8 cellular contexts compared by ENCODE assay signal in genomic region chr19:55368701-55369563, GRCh38. TPM values are rescaled to one million over a fixed set of nuclear protein-coding genes. Genes with fewer than 3 reads are reported as not detected.
DNase-seq lines count a peak whose midpoint lies in the region; ATAC-seq and TF ChIP-seq lines count a peak whose summit lies in the region.

No MANE protein-coding gene starts in this region.

- 20% methylated on average over 47 of the region's 54 CpGs for WGBS in mesenchymal stem cell

- peak overlapping the region in 1 of 2 experiments; percentile 54 for H3K18ac ChIP-seq in mesenchymal stem cell (ENCODE audit: low read depth in 1 of 2, low read length in 2 of 2)

- H3K79me1 ChIP-seq in mesenchymal stem cell (replicated peaks; ENCODE audit: low read length, poor library complexity, severe bottlenecking), result peaks cover 6% of the 10 kb centered on the region

- H3K9ac ChIP-seq in BLaER1, result no peak overlapping the region; the same call in 1 of the 2 replicates
- peak overlapping the region; percentile 66 for H3K9ac ChIP-seq in mesenchymal stem cell (ENCODE audit: low read length)

- intact Hi-C loops in MCF 10A (cut with micrococcal nuclease), result no loop called here

- H3K4ac ChIP-seq in mesenchymal stem cell (ENCODE audit: low read depth in 1 of 2, low read length in 2 of 2), result peak overlapping the region in 1 of 2 experiments; percentile 32

- H2BK120ac ChIP-seq in mesenchymal stem cell (ENCODE audit: low read depth, low read length), result peak overlapping the region; percentile 27

- peaks cover 20% of the 10 kb centered on the region for H3K4me1 Mint-ChIP-seq in MCF 10A (ENCODE audit: insufficient read depth, unreplicated experiment)

- peaks cover 24% of the 10 kb centered on the region for H3K27me3 Mint-ChIP-seq in MCF 10A (ENCODE audit: insufficient read depth, unreplicated experiment)

- H3K14ac ChIP-seq in mesenchymal stem cell (ENCODE audit: low read length in 2 of 2), result peak overlapping the region in 1 of 2 experiments; percentile 38

- peak overlapping the region; percentile 41 for H3K4me3 Mint-ChIP-seq in MCF 10A (ENCODE audit: unreplicated experiment)

- H3K4me3 ChIP-seq in BLaER1 (peak overlapping the region; percentile 61), mesenchymal stem cell (ENCODE audit: insufficient read depth in 1 of 2, low read depth in 1 of 2, low read length in 2 of 2) (peak overlapping the region; percentile 62 to 84)

- no peaks in the 10 kb centered on the region for H3K9me3 Mint-ChIP-seq in MCF 10A (ENCODE audit: unreplicated experiment)

- H3K23ac ChIP-seq in mesenchymal stem cell (ENCODE audit: low read length in 2 of 2), result peak overlapping the region in 1 of 2 experiments; percentile 40

- no peaks in the 10 kb centered on the region for H3K36me3 ChIP-seq in BLaER1
- peaks cover 0 to 37% of the 10 kb centered on the region in 2 experiments for H3K36me3 ChIP-seq in mesenchymal stem cell (ENCODE audit: control insufficient read depth in 1 of 2, insufficient read depth in 2 of 2, low read depth in 1 of 2, low read length in 2 of 2)

- BruUV-seq in MCF 10A (replicated peaks; lab: Mats Ljungman, UMichigan), result no TSS peak

- H2BK15ac ChIP-seq in mesenchymal stem cell (ENCODE audit: low read depth, poor library complexity, severe bottlenecking), result peak overlapping the region; percentile 90

- H2AFZ ChIP-seq in mesenchymal stem cell (ENCODE audit: low read depth, low read length), result no peak overlapping the region

- CTCF ChIA-PET in MCF 10A (lab: Yijun Ruan, JAX), result interaction anchor here (0.5 to 1.3 kb wide), 9 partner anchors 12 to 325 kb away, joined by 3 to 5 read pairs (median 3); no protein-coding TSS in a partner anchor

- H3K27ac ChIP-seq in BLaER1, result no peak overlapping the region
- peak overlapping the region; percentile 61 for H3K27ac ChIP-seq in mesenchymal stem cell (ENCODE audit: low read length, poor library complexity, severe bottlenecking)

- peaks cover 24% of the 10 kb centered on the region for H3K4me1 ChIP-seq in BLaER1
- peaks cover 50% of the 10 kb centered on the region for H3K4me1 ChIP-seq in mesenchymal stem cell (ENCODE audit: control insufficient read depth, insufficient read depth, low read depth, low read length)

- DNase-seq in HT1080 (ENCODE audit: low read depth) (peak; percentile 46), MCF 10A (ENCODE audit: unreplicated experiment) (peak; percentile 46), mesenchymal stem cell (peak; percentile 57), NCI-H510A treated with DMSO at 0.1 percent for 48 hours (lab: John Stamatoyannopoulos, UW) (no peak), NCI-H345 treated with DMSO at 0.1 percent for 48 hours (lab: John Stamatoyannopoulos, UW; ENCODE audit: unreplicated experiment) (no peak), GM19240 (ENCODE audit: insufficient read length, low spot score) (no peak)

- no peak for ATAC-seq in GM21528 (IDR thresholded peaks at IDR 0.05; ENCODE audit: low FRiP score, unreplicated experiment)

- H4K91ac ChIP-seq in mesenchymal stem cell (ENCODE audit: low read length), result peak overlapping the region; percentile 82

- H3K4me2 ChIP-seq in BLaER1, result peak overlapping the region; percentile 80
- H3K4me2 ChIP-seq in mesenchymal stem cell (ENCODE audit: low read length, poor library complexity, severe bottlenecking), result peak overlapping the region; percentile 71

- peak overlapping the region; percentile 1 for H4K8ac ChIP-seq in mesenchymal stem cell (ENCODE audit: low read length)

- peaks cover 10% of the 10 kb centered on the region for H3K36me3 Mint-ChIP-seq in MCF 10A (ENCODE audit: insufficient read depth, unreplicated experiment)

- H3K27ac Mint-ChIP-seq in MCF 10A (ENCODE audit: low read depth, unreplicated experiment), result no peak overlapping the region

- H2BK5ac ChIP-seq in mesenchymal stem cell (ENCODE audit: low read depth, low read length, poor library complexity, severe bottlenecking), result no peak overlapping the region

- H3K9me3 ChIP-seq in BLaER1, result no peaks in the 10 kb centered on the region
- no peaks in the 10 kb centered on the region for H3K9me3 ChIP-seq in mesenchymal stem cell (ENCODE audit: control insufficient read depth, low read length)

- POLR2A ChIA-PET in MCF 10A (lab: Yijun Ruan, JAX), result interaction anchor here (0.7 to 2.5 kb wide), 4 partner anchors 15 to 30 kb away, joined by 3 to 10 read pairs (median 4); partner anchors contain the start of genes KMT5C and TMEM238

- no peak for TF ChIP-seq CTCF in MCF 10A (IDR thresholded peaks at IDR 0.05; ENCODE audit: unreplicated experiment)

- peak overlapping the region; percentile 21 to 45 for H2BK12ac ChIP-seq in mesenchymal stem cell (ENCODE audit: low read length in 2 of 2)

- peak overlapping the region; percentile 4 for H2AK5ac ChIP-seq in mesenchymal stem cell (ENCODE audit: low read length, severe bottlenecking)

- peaks cover 34% of the 10 kb centered on the region for H4K20me1 ChIP-seq in BLaER1

- H3K27me3 ChIP-seq in BLaER1 (peaks cover 71% of the 10 kb centered on the region), mesenchymal stem cell (ENCODE audit: control insufficient read depth in 1 of 2, insufficient read depth in 1 of 2, low read length in 2 of 2) (peaks cover 0 to 4% of the 10 kb centered on the region in 2 experiments)

RNA-seq across cellular contexts. Expression of gene IL11, which starts 1.3 kb away (rescaled TPM):
- total RNA-seq in HT1080 (2014; rRNA removed; shearing (Covaris generic)), result 52.7 and 56.0 TPM in 2 replicates
- polyA plus RNA-seq in HT1080 (2015; cell fraction: cytosol; rRNA removed), result 34.5 and 41.4 TPM in 2 replicates
- polyA plus RNA-seq in HT1080 (2015; cell fraction: nucleus; rRNA removed), result 28.4 and 32.7 TPM in 2 replicates
- 4.2 TPM in 2 replicates for total RNA-seq in MCF 10A (2022)
- polyA plus RNA-seq in mesenchymal stem cell (2013, experiment 1 of 2), result 6.4 TPM
- polyA plus RNA-seq in mesenchymal stem cell (2013, experiment 2 of 2), result 6.1 TPM

RNA-seq across cellular contexts. Expression of gene GARIN5B, which starts 5.9 kb away (rescaled TPM):
- not detected in 2 replicates for total RNA-seq in HT1080 (2014; rRNA removed; shearing (Covaris generic))
- not detected in 2 replicates for polyA plus RNA-seq in HT1080 (2015; cell fraction: cytosol; rRNA removed)
- not detected in 2 replicates for polyA plus RNA-seq in HT1080 (2015; cell fraction: nucleus; rRNA removed)
- total RNA-seq in MCF 10A (2022), result not detected in 2 replicates
- not detected for polyA plus RNA-seq in mesenchymal stem cell (2013, experiment 1 of 2)
- polyA plus RNA-seq in mesenchymal stem cell (2013, experiment 2 of 2), result not detected

RNA-seq across cellular contexts. Expression of gene TMEM190, which starts 7.7 kb away (rescaled TPM):
- total RNA-seq in HT1080 (2014; rRNA removed; shearing (Covaris generic)), result not detected in 2 replicates
- not detected in 2 replicates for polyA plus RNA-seq in HT1080 (2015; cell fraction: cytosol; rRNA removed)
- 1.5 and 3.4 TPM in 2 replicates for polyA plus RNA-seq in HT1080 (2015; cell fraction: nucleus; rRNA removed)
- 0.58 and 0.59 TPM in 2 replicates for total RNA-seq in MCF 10A (2022)
- 0.26 TPM for polyA plus RNA-seq in mesenchymal stem cell (2013, experiment 1 of 2)
- polyA plus RNA-seq in mesenchymal stem cell (2013, experiment 2 of 2), result 0.08 TPM

RNA-seq across cellular contexts. Expression of gene COX6B2, which starts 14.4 kb away (rescaled TPM):
- total RNA-seq in HT1080 (2014; rRNA removed; shearing (Covaris generic)), result not detected in 2 replicates
- 0.17 and 0.49 TPM in 2 replicates for polyA plus RNA-seq in HT1080 (2015; cell fraction: cytosol; rRNA removed)
- polyA plus RNA-seq in HT1080 (2015; cell fraction: nucleus; rRNA removed), result 0.63 and 1.4 TPM in 2 replicates
- 0.33 and 0.93 TPM in 2 replicates for total RNA-seq in MCF 10A (2022)
- polyA plus RNA-seq in mesenchymal stem cell (2013, experiment 1 of 2), result 0.30 TPM
- 0.10 TPM for polyA plus RNA-seq in mesenchymal stem cell (2013, experiment 2 of 2)

RNA-seq across cellular contexts. Expression of gene TMEM238, which starts 15.2 kb away (rescaled TPM):
- 1.1 and 1.3 TPM in 2 replicates for total RNA-seq in HT1080 (2014; rRNA removed; shearing (Covaris generic))
- not detected in 2 replicates for polyA plus RNA-seq in HT1080 (2015; cell fraction: cytosol; rRNA removed)
- polyA plus RNA-seq in HT1080 (2015; cell fraction: nucleus; rRNA removed), result not detected in 2 replicates
- total RNA-seq in MCF 10A (2022), result 10.6 and 14.9 TPM in 2 replicates
- 0.18 TPM for polyA plus RNA-seq in mesenchymal stem cell (2013, experiment 1 of 2)
- polyA plus RNA-seq in mesenchymal stem cell (2013, experiment 2 of 2), result 0.10 TPM

Comparison
In these comparisons a context has a peak if more than half of its experiments do, and no peak if none do; other contexts are left out.
1. DNase-seq: peak in HT1080 (single experiment), MCF 10A (single experiment) and mesenchymal stem cell (single experiment); none in NCI-H510A treated with DMSO at 0.1 percent for 48 hours (single experiment), NCI-H345 treated with DMSO at 0.1 percent for 48 hours (single experiment) and GM19240 (single experiment).
2. RNA of gene IL11, which starts 1.3 kb away (total RNA-seq): 52.7 to 56.0 TPM in HT1080; 4.2 TPM in MCF 10A; every median in the first group is over 10 times any median in the second.